Comparison of ENCODE assay signal across 30 cellular contexts in genomic region chr3:43951813-43952212, GRCh38.
"Had no signal": no experiment of that assay in that cellular context is flagged by ENCODE, and none has a peak within 500 bp of the region (broad histone marks: within the 10 kb centered on the region; RNA-seq: fewer than 3 reads in every experiment).

No MANE protein-coding gene starts in this region.

- H3K4me1 ChIP-seq: body of pancreas, breast epithelium had no signal

- H3K36me3 ChIP-seq: adrenal gland, brain microvascular endothelial cell, breast epithelium had no signal

- H3K4me3 ChIP-seq: adrenal gland, body of pancreas, breast epithelium had no signal

- H3K27me3 ChIP-seq: body of pancreas, brain microvascular endothelial cell, breast epithelium had no signal

- H3K9me3 ChIP-seq: adrenal gland, body of pancreas, breast epithelium had no signal

- H3K27ac ChIP-seq: adrenal gland, body of pancreas, brain microvascular endothelial cell, breast epithelium, VCaP had no signal

- DNase-seq: activated B cell treated with CpG ODN at 0.5 μM for 24 hours; activated CD4-positive, alpha-beta memory T cell treated with anti-CD3 and anti-CD28 coated beads for 36 hours; activated CD4-positive, alpha-beta T cell treated with anti-CD3 and anti-CD28 coated beads for 4 hours; activated CD4-positive, alpha-beta T cell treated with anti-CD3 and anti-CD28 coated beads, Interleukin-2, amount 10 ng/mL, durations not matched to agents 24 days and 14 days; activated CD4-positive, alpha-beta T cell treated with anti-CD3 and anti-CD28 coated beads, Interleukin-2, amount 50 U/mL, for 1 hour; activated CD4-positive, alpha-beta T cell treated with anti-CD3 and anti-CD28 coated beads, Interleukin-2, amount 50 U/mL, for 4 hours; activated CD4-positive, CD25-positive, alpha-beta regulatory T cell treated with anti-CD3 and anti-CD28 coated beads, Interleukin-2, amount 50 U/mL, for 72 hours; activated CD8-positive, alpha-beta memory T cell treated with anti-CD3 and anti-CD28 coated beads, Interleukin-2, amount 50 U/mL, for 4 hours; activated CD8-positive, alpha-beta T cell treated with anti-CD3 and anti-CD28 coated beads for 36 hours; activated effector memory CD4-positive, alpha-beta T cell treated with anti-CD3 and anti-CD28 coated beads, Interleukin-2, amount 50 U/mL, for 16 hours; activated gamma-delta T cell treated with Interleukin-2 at 50 U/mL for 16 hours; activated naive CD4-positive, alpha-beta T cell; activated naive CD4-positive, alpha-beta T cell treated with anti-CD3 and anti-CD28 coated beads for 36 hours; activated naive CD4-positive, alpha-beta T cell treated with anti-CD3 and anti-CD28 coated beads, Interleukin-2, amount 50 U/mL, for 16 hours; activated naive CD8-positive, alpha-beta T cell treated with anti-CD3 and anti-CD28 coated beads for 36 hours; activated T-cell treated with anti-CD3 and anti-CD28 coated beads for 4 hours; activated T-cell treated with anti-CD3 and anti-CD28 coated beads, Interleukin-2, amount 50 U/mL, for 1 hour; activated T-cell treated with anti-CD3 and anti-CD28 coated beads, Interleukin-2, amount 50 U/mL, for 4 hours; activated T-cell treated with anti-CD3 and anti-CD28 coated beads, Interleukin-2, amount 50 U/mL, for 72 hours; adrenal gland; amniotic stem cell; aorta; body of pancreas; brain microvascular endothelial cell; central memory CD4-positive, alpha-beta T cell; T-helper 1 cell; T-helper 2 cell; T-helper 9 cell had no signal
